8 cellular contexts compared by ENCODE assay signal in the genomic region with DNA sequence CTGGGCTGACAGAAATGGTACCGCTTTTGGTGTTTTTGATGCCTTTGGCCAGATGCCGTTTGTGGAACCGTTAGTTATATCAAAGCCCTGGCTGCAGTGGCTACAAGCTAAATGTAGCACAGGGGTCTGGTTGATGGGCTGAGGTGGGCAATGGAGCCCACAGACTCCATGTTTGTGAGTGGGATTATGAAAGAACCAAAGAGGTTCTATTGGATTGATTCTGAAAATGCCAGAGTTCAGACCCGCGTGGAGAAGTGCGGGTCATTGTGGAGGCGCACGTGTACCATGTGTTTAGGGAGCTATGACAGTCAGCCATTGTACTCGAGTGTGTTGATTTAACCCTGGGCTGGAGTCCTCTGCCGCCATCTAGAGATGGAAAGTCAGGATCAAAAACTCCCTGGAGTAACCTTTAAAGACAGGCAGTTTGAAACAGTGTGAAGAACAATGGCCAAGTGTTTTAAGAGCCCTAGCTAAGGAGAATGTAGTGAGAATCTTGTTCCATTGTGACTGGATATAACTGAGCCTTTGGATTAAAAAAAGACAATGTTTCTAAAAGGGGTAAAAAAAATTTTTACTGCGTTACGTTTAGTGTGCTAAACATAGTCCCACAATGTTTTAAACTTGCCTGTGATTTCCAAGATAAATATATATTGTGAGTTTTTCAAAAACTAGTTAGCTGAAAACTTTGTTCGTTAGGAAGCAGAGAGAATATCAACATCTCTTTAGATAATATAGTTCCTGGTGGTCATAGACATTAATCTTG. TPM values are rescaled to one million over a fixed set of nuclear protein-coding genes. Genes with fewer than 3 reads are reported as not detected.
A peak's percentile ranks its signal among the peaks of the same experiment; 100 is the strongest.
DNase-seq lines count a peak whose midpoint lies in the region; ATAC-seq, FAIRE-seq and TF ChIP-seq lines count a peak whose summit lies in the region.

No MANE protein-coding gene starts in this region.

- dilution Hi-C loops in keratinocyte (cut with MboI; ENCODE audit: extremely low pct_ligation_motif_present, low sequenced_read_pairs), result no loop called here

- H3K36me3 ChIP-seq in keratinocyte (ENCODE audit: control insufficient read depth in 2 of 2, extremely low read depth in 1 of 2, insufficient read depth in 2 of 2, low read length in 2 of 2), result no peaks in the 10 kb centered on the region

- no peaks in the 10 kb centered on the region for H3K9me3 ChIP-seq in keratinocyte (ENCODE audit: control insufficient read depth, low read depth, low read length)

- peak overlapping the region; percentile 61 for H3K4me2 ChIP-seq in keratinocyte (ENCODE audit: control insufficient read depth, extremely low read depth, insufficient read depth, low read depth, low read length)

- no peaks in the 10 kb centered on the region for H3K27me3 ChIP-seq in keratinocyte (ENCODE audit: control insufficient read depth, extremely low read depth, insufficient read depth, low read length)

- H2AFZ ChIP-seq in keratinocyte (ENCODE audit: control insufficient read depth, low read length), result peak overlapping the region; percentile 78

- no peaks in the 10 kb centered on the region for H3K9me1 ChIP-seq in keratinocyte (ENCODE audit: control insufficient read depth, extremely low read depth, insufficient read depth, low read length)

- no peaks in the 10 kb centered on the region for H4K20me1 ChIP-seq in keratinocyte (ENCODE audit: control insufficient read depth, extremely low read depth, insufficient read depth, low read length)

- DNase-seq in DMS153 treated with DMSO at 0.1 percent for 48 hours (lab: John Stamatoyannopoulos, UW; ENCODE audit: unreplicated experiment) (peak; percentile 54), HT1080 (ENCODE audit: low read depth) (peak; percentile 79), NOMO-1 treated with dmso at 0.1 percent for 144 hours (lab: John Stamatoyannopoulos, UW; ENCODE audit: unreplicated experiment) (peak; percentile 54), cardiac fibroblast (ENCODE audit: low read depth in 2 of 2) (peak; percentile 73 to 79), keratinocyte (ENCODE audit: low read depth, low spot score) (no peak)
- no peak for DNase-seq in activated CD8-positive, alpha-beta memory T cell treated with anti-CD3 and anti-CD28 coated beads for 24 hours

- no peak overlapping the region for H3K9ac ChIP-seq in keratinocyte (ENCODE audit: control insufficient read depth, extremely low read depth, insufficient read depth, low read length)

- no peaks in the 10 kb centered on the region for H3K79me2 ChIP-seq in keratinocyte (ENCODE audit: control insufficient read depth, insufficient read depth, low read length)

- peak; percentile 88 for FAIRE-seq in keratinocyte (lab: Jason Lieb, UNC)

- no peak overlapping the region for H3K27ac ChIP-seq in keratinocyte (ENCODE audit: control insufficient read depth, insufficient read depth, low read length)
- H3K27ac ChIP-seq in temporal lobe (ENCODE audit: low read depth, low read length), result peak overlapping the region; percentile 78

- peak; percentile 73 for TF ChIP-seq CTCF in cardiac fibroblast (IDR thresholded peaks at IDR 0.05; ENCODE audit: low read depth, low read length)
- TF ChIP-seq CTCF in keratinocyte (optimal IDR thresholded peaks at IDR 0.05 in 1 of 3, IDR thresholded peaks at IDR 0.05 in 1 of 3, conservative IDR thresholded peaks at IDR 0.05 in 1 of 3; ENCODE audit: extremely low read depth in 1 of 3, insufficient read depth in 2 of 3, low read length in 3 of 3), result peak; percentile 70 to 80 (median 78)

- no peak for ATAC-seq in GM19395 (IDR thresholded peaks at IDR 0.05; ENCODE audit: unreplicated experiment)

- H3K4me3 ChIP-seq in cardiac fibroblast (replicated peaks in 1 of 2; ENCODE audit: low read depth in 2 of 2, low read length in 2 of 2), result no peak overlapping the region
- no peak overlapping the region for H3K4me3 ChIP-seq in keratinocyte (ENCODE audit: control insufficient read depth in 2 of 3, extremely low read depth in 1 of 3, insufficient read depth in 2 of 3, low read depth in 1 of 3, low read length in 3 of 3)

- peaks cover 19% of the 10 kb centered on the region for H3K4me1 ChIP-seq in keratinocyte (ENCODE audit: control insufficient read depth, extremely low read depth, insufficient read depth, low read length)

RNA-seq across cellular contexts. Expression of a gene that starts 12.7 kb away (rescaled TPM):
- not detected in 2 replicates for total RNA-seq in HT1080 (2014; rRNA removed; shearing (Covaris generic))
- 0.14 TPM in 1 of 2 replicates, not detected in the other for polyA plus RNA-seq in HT1080 (2015; cell fraction: cytosol; rRNA removed)
- polyA plus RNA-seq in HT1080 (2015; cell fraction: nucleus; rRNA removed), result not detected in 2 replicates
- polyA plus RNA-seq in keratinocyte, result 0.23 to 0.64 TPM (median 0.46 TPM) in 3 replicates
- polyA plus RNA-seq in keratinocyte (2011; ENCODE audit: low read depth), result not detected
- polyA plus RNA-seq in keratinocyte (2011; cell fraction: cytosol; rRNA removed), result 0.19 and 0.36 TPM in 2 replicates
- polyA plus RNA-seq in keratinocyte (2011; cell fraction: nucleus; rRNA removed), result 0.52 and 1.1 TPM in 2 replicates
- 0.50 TPM in 1 of 2 replicates, not detected in the other for polyA plus RNA-seq in keratinocyte (2012; ENCODE audit: low replicate concordance)
- polyA minus RNA-seq in keratinocyte, result 0.23 TPM in 1 of 3 replicates, not detected in the others
- polyA minus RNA-seq in keratinocyte (2011; cell fraction: cytosol; rRNA and poly(A)+ RNA removed), result not detected
- not detected in 2 replicates for polyA minus RNA-seq in keratinocyte (2011; cell fraction: nucleus; rRNA and poly(A)+ RNA removed)
- total RNA-seq in temporal lobe, result 2.7 TPM

RNA-seq across cellular contexts. Expression of a gene that starts 51.3 kb away (rescaled TPM):
- total RNA-seq in HT1080 (2014; rRNA removed; shearing (Covaris generic)), result not detected in 2 replicates
- polyA plus RNA-seq in HT1080 (2015; cell fraction: cytosol; rRNA removed), result 0.12 TPM in 1 of 2 replicates, not detected in the other
- not detected in 2 replicates for polyA plus RNA-seq in HT1080 (2015; cell fraction: nucleus; rRNA removed)
- polyA plus RNA-seq in keratinocyte, result 0.58 to 1.4 TPM (median 0.93 TPM) in 3 replicates
- polyA plus RNA-seq in keratinocyte (2011; ENCODE audit: low read depth), result not detected
- 1.1 and 1.8 TPM in 2 replicates for polyA plus RNA-seq in keratinocyte (2011; cell fraction: cytosol; rRNA removed)
- polyA plus RNA-seq in keratinocyte (2011; cell fraction: nucleus; rRNA removed), result 0.80 and 1.2 TPM in 2 replicates
- polyA plus RNA-seq in keratinocyte (2012; ENCODE audit: low replicate concordance), result 0.10 and 0.53 TPM in 2 replicates
- 0.36 to 0.48 TPM in 2 of 3 replicates, not detected in the other for polyA minus RNA-seq in keratinocyte
- polyA minus RNA-seq in keratinocyte (2011; cell fraction: cytosol; rRNA and poly(A)+ RNA removed), result not detected
- 0.32 and 0.47 TPM in 2 replicates for polyA minus RNA-seq in keratinocyte (2011; cell fraction: nucleus; rRNA and poly(A)+ RNA removed)
- not detected for total RNA-seq in temporal lobe

Comparison
In these comparisons a context has a peak if more than half of its experiments do, and no peak if none do; other contexts are left out.
1. DNase-seq: peak in DMS153 treated with DMSO at 0.1 percent for 48 hours (single experiment), HT1080 (single experiment), NOMO-1 treated with dmso at 0.1 percent for 144 hours (single experiment) and cardiac fibroblast (2 of 2); none in keratinocyte (single experiment) and activated CD8-positive, alpha-beta memory T cell treated with anti-CD3 and anti-CD28 coated beads for 24 hours (single experiment).